In the genomic region with DNA sequence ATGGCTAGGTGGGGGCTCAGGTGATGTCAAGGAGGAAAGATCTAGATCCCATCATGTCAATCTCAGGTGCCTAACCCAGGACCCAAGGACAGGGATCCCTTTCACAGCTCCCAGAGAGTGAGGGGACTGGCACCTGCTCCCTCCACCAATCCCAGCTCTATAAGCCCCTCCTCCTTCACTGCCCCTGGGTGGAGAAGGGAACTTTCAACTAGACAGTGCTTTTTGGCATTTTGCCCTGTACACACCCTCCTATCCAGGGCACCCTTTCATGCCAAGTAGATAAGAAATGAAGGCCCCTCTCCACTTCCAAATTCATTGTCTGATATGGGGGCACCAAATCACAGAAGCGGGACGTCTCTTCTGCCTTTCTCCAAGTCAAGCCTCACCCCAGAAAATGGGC, we compare ENCODE assay signal across 23 cellular contexts.
"Had no signal": no experiment of that assay in that cellular context is flagged by ENCODE, and none has a peak within 500 bp of the region (broad histone marks: within the 10 kb centered on the region; RNA-seq: fewer than 3 reads in every experiment).

No MANE protein-coding gene starts in this region.

- H3K4me1 ChIP-seq: lower lobe of right lung, transverse colon had no signal

- H3K27ac ChIP-seq: epithelial cell of prostate, lower lobe of right lung, transverse colon had no signal

- DNase-seq: activated B cell treated with CpG ODN at 0.5 μM for 24 hours; activated CD4-positive, alpha-beta T cell treated with anti-CD3 and anti-CD28 coated beads for 36 hours; activated CD4-positive, alpha-beta T cell treated with anti-CD3 and anti-CD28 coated beads, Interleukin-2, amount 50 U/mL, for 4 hours; activated CD8-positive, alpha-beta memory T cell treated with anti-CD3 and anti-CD28 coated beads for 24 hours; activated CD8-positive, alpha-beta memory T cell treated with anti-CD3 and anti-CD28 coated beads, Interleukin-2, amount 50 U/mL, for 4 hours; activated naive CD4-positive, alpha-beta T cell; activated T-cell treated with anti-CD3 and anti-CD28 coated beads, Interleukin-2, amount 50 U/mL, for 24 hours; amniotic stem cell; cortex of kidney; endodermal cell; kidney; lower lobe of right lung; mesendoderm; nephron progenitor cell; stimulated activated CD4-positive, alpha-beta T cell treated with anti-CD3 and anti-CD28 coated beads, Interleukin-2, amount 100 ng/mL, for 48 hours; stimulated activated CD8-positive, alpha-beta memory T cell treated with anti-CD3 and anti-CD28 coated beads, Interleukin-4, amount 100 ng/mL, for 48 hours; stimulated activated naive B cell treated with anti-CD40 and anti-IgM and Interleukin-4, amounts not matched to agents 10 μg/mL and 1 μg/mL and 100 μg/mL, for 72 hours; T1000; transverse colon had no signal

- H3K27me3 ChIP-seq: transverse colon had no signal

- H3K4me3 ChIP-seq: lower lobe of right lung, mucosa of descending colon, transverse colon had no signal

- H3K9me3 ChIP-seq: lower lobe of right lung, mucosa of descending colon, transverse colon had no signal

- ATAC-seq: activated CD4-positive, alpha-beta T cell treated with anti-CD3 and anti-CD28 coated beads for 36 hours; left lobe of liver; lower lobe of right lung; mucosa of descending colon; sciatic nerve; stimulated activated naive B cell treated with anti-CD40 and anti-IgM and Interleukin-4, amounts not matched to agents 10 μg/mL and 1 μg/mL and 100 μg/mL, for 72 hours had no signal

- H3K36me3 ChIP-seq: lower lobe of right lung, transverse colon had no signal
